Comparison of ENCODE assay signal across 8 cellular contexts in the genomic region with DNA sequence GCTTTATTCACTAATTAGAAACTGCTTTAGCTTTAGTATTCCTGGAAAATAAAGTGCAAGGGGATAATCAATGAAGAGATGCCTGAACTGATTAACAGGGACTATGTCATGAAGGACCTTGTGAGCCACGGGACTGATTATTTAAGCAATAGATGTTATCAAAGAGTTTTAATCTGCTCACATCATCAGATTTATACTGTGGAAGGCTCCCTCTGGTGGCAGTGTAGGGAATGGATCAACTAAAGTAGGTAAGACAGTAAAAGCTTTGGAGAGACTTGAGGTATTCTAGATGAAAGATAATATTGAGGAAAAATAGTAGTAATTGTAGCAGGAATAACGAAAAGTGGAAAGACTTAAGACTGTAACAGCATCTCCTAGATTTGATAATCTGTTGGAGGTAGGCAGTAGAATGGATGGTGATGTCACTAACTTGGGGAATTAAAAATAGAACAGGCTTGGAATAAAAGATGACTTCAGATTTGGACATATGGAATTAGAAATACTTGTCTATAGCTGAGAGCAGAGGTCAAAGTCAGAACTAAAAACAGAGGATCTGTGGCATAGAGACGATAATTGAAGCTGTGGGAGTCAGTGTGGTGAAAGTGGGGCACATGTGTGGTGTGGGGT.
A peak's percentile ranks its signal among the peaks of the same experiment; 100 is the strongest.
DNase-seq lines count a peak whose midpoint lies in the region; ATAC-seq and TF ChIP-seq lines count a peak whose summit lies in the region.

No MANE protein-coding gene starts in this region.

- 17 to 19% methylated on average over 3 of the region's 3 CpGs for WGBS in esophagus squamous epithelium, 2 donors

- no peaks in the 10 kb centered on the region for H3K27me3 Mint-ChIP-seq in CD4-positive, alpha-beta T cell

- intact Hi-C loops in CD4-positive, alpha-beta T cell (cut with DNase I, micrococcal nuclease): loop anchor here in 1 of 2 experiments (5.0 to 10.0 kb wide), 2 partner anchors 935 to 1102 kb away; no protein-coding TSS in a partner anchor
- intact Hi-C loops in esophagus squamous epithelium (cut with DNase I): no loop called here

- H3K4me3 Mint-ChIP-seq in CD4-positive, alpha-beta T cell: no peak overlapping the region

- no peak for ATAC-seq in CD4-positive, alpha-beta T cell (ENCODE audit: poor library complexity)
- ATAC-seq in GM18873 (IDR thresholded peaks at IDR 0.05; ENCODE audit: low FRiP score, unreplicated experiment): no peak

- POLR2A ChIA-PET in CD4-positive, alpha-beta T cell (lab: Charles Lee): no interaction called here

- H3K4me3 ChIP-seq in SJSA1 (no peak overlapping the region), esophagus squamous epithelium (no peak overlapping the region)

- no peak for TF ChIP-seq POLR2A in esophagus squamous epithelium (IDR thresholded peaks at IDR 0.05)

- DNase-seq in CD4-positive, alpha-beta T cell: no peak
- peak; percentile 12 for DNase-seq in GM13977 (ENCODE audit: low spot score)
- peak; percentile 8 for DNase-seq in HuH-7 (ENCODE audit: low spot score)
- DNase-seq in SJSA1 (ENCODE audit: low read depth in 1 of 2, low spot score in 2 of 2): peak; percentile 25 to 48
- no peak for DNase-seq in esophagus squamous epithelium (lab: John Stamatoyannopoulos, UW)
- DNase-seq in renal cortical epithelial cell (ENCODE audit: low read depth): peak; percentile 37
- no peak for DNase-seq in activated effector memory CD4-positive, alpha-beta T cell treated with anti-CD3 and anti-CD28 coated beads, Interleukin-2, amount 50 U/mL, for 16 hours

- no peaks in the 10 kb centered on the region for H3K9me3 Mint-ChIP-seq in CD4-positive, alpha-beta T cell

- no peaks in the 10 kb centered on the region for H3K4me1 ChIP-seq in SJSA1 (replicated peaks)
- no peaks in the 10 kb centered on the region for H3K4me1 ChIP-seq in esophagus squamous epithelium

- CTCF ChIA-PET in CD4-positive, alpha-beta T cell (lab: Charles Lee): no interaction called here

- H3K27me3 ChIP-seq in CD4-positive, alpha-beta T cell (ENCODE audit: control insufficient read depth, insufficient read depth, low read length): no peaks in the 10 kb centered on the region
- no peaks in the 10 kb centered on the region for H3K27me3 ChIP-seq in SJSA1 (replicated peaks)
- H3K27me3 ChIP-seq in esophagus squamous epithelium: no peaks in the 10 kb centered on the region

- H3K4me1 Mint-ChIP-seq in CD4-positive, alpha-beta T cell (ENCODE audit: low read depth): no peaks in the 10 kb centered on the region

- no peaks in the 10 kb centered on the region for H3K36me3 Mint-ChIP-seq in CD4-positive, alpha-beta T cell (ENCODE audit: low read depth)

- H3K27ac ChIP-seq in CD4-positive, alpha-beta T cell (ENCODE audit: low read depth, low read length): no peak overlapping the region
- no peak overlapping the region for H3K27ac ChIP-seq in SJSA1
- H3K27ac ChIP-seq in esophagus squamous epithelium: no peak overlapping the region

- H3K36me3 ChIP-seq in SJSA1: no peaks in the 10 kb centered on the region
- no peaks in the 10 kb centered on the region for H3K36me3 ChIP-seq in esophagus squamous epithelium

- H3K9me3 ChIP-seq in CD4-positive, alpha-beta T cell (ENCODE audit: control insufficient read depth, low read length): no peaks in the 10 kb centered on the region
- H3K9me3 ChIP-seq in SJSA1 (replicated peaks) (no peaks in the 10 kb centered on the region), esophagus squamous epithelium (no peaks in the 10 kb centered on the region)

- no peak overlapping the region for H3K27ac Mint-ChIP-seq in CD4-positive, alpha-beta T cell

- TF ChIP-seq CTCF in CD4-positive, alpha-beta T cell (IDR thresholded peaks at IDR 0.05): peak; percentile 55
- peak; percentile 85 for TF ChIP-seq CTCF in GM13977 (IDR thresholded peaks at IDR 0.05; ENCODE audit: extremely low read depth, insufficient read depth, missing control alignments)
- peak in 5 of 6 experiments; percentile 47 to 66 (median 62) for TF ChIP-seq CTCF in esophagus squamous epithelium (IDR thresholded peaks at IDR 0.05)

- in situ Hi-C loops in GM13977 (cut with MboI; ENCODE audit: low pct_unique_long_range_greater_than_20kb, low sequenced_read_pairs, unreplicated experiment): no loop called here

Comparison
In these comparisons a context has a peak if more than half of its experiments do, and no peak if none do; other contexts are left out.
1. DNase-seq: peak in GM13977 (single experiment), HuH-7 (single experiment), SJSA1 (2 of 2) and renal cortical epithelial cell (single experiment); none in CD4-positive, alpha-beta T cell (0 of 10), esophagus squamous epithelium (single experiment) and activated effector memory CD4-positive, alpha-beta T cell treated with anti-CD3 and anti-CD28 coated beads, Interleukin-2, amount 50 U/mL, for 16 hours (single experiment).
2. Peak in every context shown above with its lines, with median percentiles within 50 percentile points of each other: CTCF ChIP-seq.